ENCODE assay signal across 8 cellular contexts in genomic region chr3:48503406-48504050, GRCh38. TPM values are rescaled to one million over a fixed set of nuclear protein-coding genes. Genes with fewer than 3 reads are reported as not detected.
A peak's percentile ranks its signal among the peaks of the same experiment; 100 is the strongest.
DNase-seq lines count a peak whose midpoint lies in the region; ATAC-seq, FAIRE-seq and TF ChIP-seq lines count a peak whose summit lies in the region.

No MANE protein-coding gene starts in this region.

- no peak for FAIRE-seq in HepG2 (lab: Jason Lieb, UNC)

- H3K27ac ChIP-seq in HepG2 (ENCODE audit: extremely low read length, insufficient read depth, low read length) (no peak overlapping the region), substantia nigra (ENCODE audit: low read depth, low read length, poor library complexity, severe bottlenecking) (peak overlapping the region; percentile 88)

- TF ChIP-seq CTCF in BJ (IDR thresholded peaks at IDR 0.05; ENCODE audit: insufficient read depth, low read depth, low read length) (no peak), HepG2 (CRISPR knock-in tag; IDR thresholded peaks at IDR 0.05) (no peak)

- no peak for TF ChIP-seq POLR2A in HepG2 (IDR thresholded peaks at IDR 0.05; ENCODE audit: insufficient read depth in 1 of 2, low read depth in 2 of 2, low read length in 2 of 2)

- peak overlapping the region; percentile 49; the same call in 1 of the 2 replicates for H3K9ac ChIP-seq in HepG2 (ENCODE audit: insufficient read depth, low read depth, low read length)

- no peaks in the 10 kb centered on the region for H3K79me2 ChIP-seq in HepG2 (ENCODE audit: insufficient read depth, low read length)

- peaks cover 57% of the 10 kb centered on the region for H3K4me1 Mint-ChIP-seq in central memory CD8-positive, alpha-beta T cell

- H3K27ac Mint-ChIP-seq in central memory CD8-positive, alpha-beta T cell (ENCODE audit: low read depth) = peak overlapping the region; percentile 88

- intact Hi-C loops in HepG2 (cut with micrococcal nuclease; ENCODE audit: unreplicated experiment) = no loop called here

- BruUV-seq in HepG2 (replicated peaks; lab: Mats Ljungman, UMichigan) = no TSS peak

- CTCF ChIA-PET in BJ (lab: Yijun Ruan, JAX) = interaction anchor here (0.5 to 1.0 kb wide), 2 partner anchors 31 to 103 kb away, joined by 3 read pairs; no protein-coding TSS in a partner anchor
- CTCF ChIA-PET in HepG2 (lab: Yijun Ruan, JAX; ENCODE audit: low intra/inter-chr PET ratio, low total read pairs) = no interaction called here

- H3K4me1 ChIP-seq in HepG2 (ENCODE audit: insufficient read depth, low read length) = peaks cover 46% of the 10 kb centered on the region

- POLR2A ChIA-PET in BJ (lab: Charles Lee) (no interaction called here), HepG2 (lab: Yijun Ruan, JAX) (interaction anchor here (1.1 to 1.5 kb wide), 3 partner anchors 30 to 64 kb away, joined by 3 to 12 read pairs (median 7); partner anchors contain the start of genes CCDC51 and TMA7)

- no peaks in the 10 kb centered on the region for H3K9me3 ChIP-seq in HepG2 (ENCODE audit: low read length)

- peak overlapping the region; percentile 92 for H3K4me2 ChIP-seq in HepG2 (ENCODE audit: low read depth, low read length)

- TF ChIP-seq EP300 in HepG2 (IDR thresholded peaks at IDR 0.05; ENCODE audit: low read depth in 2 of 2, low read length in 2 of 2) (no peak), HepG2 (CRISPR knock-in tag; IDR thresholded peaks at IDR 0.05; ENCODE audit: borderline replicate concordance) (no peak)

- DNase-seq in BJ (ENCODE audit: low read depth) (no peak), LHCN-M2 (ENCODE audit: low read depth) (peak; percentile 43), HepG2 (ENCODE audit: low spot score) (no peak), substantia nigra (lab: John Stamatoyannopoulos, UW) (peak in 10 of 49 donors; percentile 14 to 52 (median 35)), middle frontal gyrus (ENCODE audit: extremely low spot score, low spot score) (no peak), NCI-H524 (lab: John Stamatoyannopoulos, UW) (no peak)
- no peak for DNase-seq in central memory CD8-positive, alpha-beta T cell (ENCODE audit: low spot score in 2 of 2)

- H3K36me3 Mint-ChIP-seq in central memory CD8-positive, alpha-beta T cell (ENCODE audit: insufficient read depth) = peaks cover 5% of the 10 kb centered on the region

- peak overlapping the region; percentile 80 for H3K4me3 Mint-ChIP-seq in central memory CD8-positive, alpha-beta T cell

- 2% methylated on average over 7 of the region's 25 CpGs for WGBS in HepG2 (ENCODE audit: low lambda C conversion rate)

- H3K4me3 ChIP-seq in BJ (ENCODE audit: low read depth, low read length) (peak overlapping the region; percentile 88), HepG2 (replicated peaks in 1 of 3; ENCODE audit: insufficient read depth in 1 of 3, low read depth in 2 of 3, low read length in 3 of 3) (peak overlapping the region; percentile 59 to 77 (median 71))

- TF ChIP-seq RAD21 in HepG2 (CRISPR knock-in tag; IDR thresholded peaks at IDR 0.05) = no peak

- no peaks in the 10 kb centered on the region for H3K9me3 Mint-ChIP-seq in central memory CD8-positive, alpha-beta T cell

- no peaks in the 10 kb centered on the region for H4K20me1 ChIP-seq in HepG2 (ENCODE audit: insufficient read depth, low read length)

- H3K27me3 ChIP-seq in BJ (ENCODE audit: control insufficient read depth, insufficient read depth, low read length) = no peaks in the 10 kb centered on the region
- peaks cover 0 to 8% of the 10 kb centered on the region in 2 experiments; a peak in 1 of 5 replicates for H3K27me3 ChIP-seq in HepG2 (ENCODE audit: control insufficient read depth in 1 of 2, insufficient read depth in 2 of 2, low read length in 2 of 2)

- H2AFZ ChIP-seq in HepG2 (ENCODE audit: low read length) = no peak overlapping the region

- peak; percentile 2 for ATAC-seq in central memory CD8-positive, alpha-beta T cell (replicated peaks; ENCODE audit: extremely low read depth, poor library complexity, severe bottlenecking)
- peak; percentile 32 for ATAC-seq in HepG2
- ATAC-seq in GM21381 (IDR thresholded peaks at IDR 0.05; ENCODE audit: unreplicated experiment) = no peak

- in situ Hi-C loops in HepG2 (cut with HindIII; ENCODE audit: extremely low pct_ligation_motif_present, low pct_unique_long_range_greater_than_20kb) = loop anchor here (5.0 kb wide), 1 partner anchor 36 kb away; a partner anchor contains a TSS

- H3K36me3 ChIP-seq in BJ (ENCODE audit: control insufficient read depth, insufficient read depth, low read length) (peaks cover 2% of the 10 kb centered on the region; the same call in 1 of the 2 replicates), HepG2 (replicated peaks in 1 of 2; ENCODE audit: control insufficient read depth in 1 of 2, insufficient read depth in 2 of 2, low read length in 2 of 2) (no peaks in the 10 kb centered on the region)

- H3K27me3 Mint-ChIP-seq in central memory CD8-positive, alpha-beta T cell = no peaks in the 10 kb centered on the region

RNA-seq across cellular contexts. Expression of gene SHISA5, which starts 0.4 kb away (rescaled TPM):
- 140 and 217 TPM in 2 replicates for polyA plus RNA-seq in BJ (2011; rRNA removed)
- polyA minus RNA-seq in BJ (2011; rRNA and poly(A)+ RNA removed) = 130 and 156 TPM in 2 replicates
- 192 and 227 TPM in 2 replicates for total RNA-seq in LHCN-M2 (2014; rRNA removed)
- 259 TPM for polyA plus RNA-seq in LHCN-M2 (2012)
- total RNA-seq in HepG2 (2016; rRNA removed; fragmentation: Illumina TruSeq; extraction: Trizol) = 74.3 and 91.4 TPM in 2 replicates
- total RNA-seq in HepG2 (2016; cell fraction: cytosol; rRNA removed; fragmentation: Illumina TruSeq; extraction: Trizol; ENCODE audit: low read depth) = 90.2 and 104 TPM in 2 replicates
- 67.1 and 95.9 TPM in 2 replicates for total RNA-seq in HepG2 (2016; cell fraction: insoluble cytoplasmic fraction; rRNA removed; fragmentation: Illumina TruSeq; extraction: Trizol)
- total RNA-seq in HepG2 (2016; cell fraction: membrane; rRNA removed; fragmentation: Illumina TruSeq; extraction: Trizol) = 162 and 190 TPM in 2 replicates
- total RNA-seq in HepG2 (2016; cell fraction: nucleus; rRNA removed; fragmentation: Illumina TruSeq; extraction: Trizol) = 45.3 and 51.5 TPM in 2 replicates
- polyA plus RNA-seq in HepG2 (2011; rRNA removed) = 75.8 and 83.0 TPM in 2 replicates
- polyA plus RNA-seq in HepG2 (2011; cell fraction: cytosol; rRNA removed) = 82.9 and 103 TPM in 2 replicates
- polyA plus RNA-seq in HepG2 (2011; cell fraction: nucleus; rRNA removed) = 54.8 and 59.4 TPM in 2 replicates
- polyA plus RNA-seq in HepG2 (2012) = 68.4 and 68.8 TPM in 2 replicates
- 116 and 135 TPM in 2 replicates for polyA plus RNA-seq in HepG2 (2016; cell fraction: cytosol; fragmentation: Illumina TruSeq; extraction: Trizol; ENCODE audit: low read depth)
- 71.7 and 96.4 TPM in 2 replicates for polyA plus RNA-seq in HepG2 (2016; cell fraction: insoluble cytoplasmic fraction; fragmentation: Illumina TruSeq; extraction: Trizol; ENCODE audit: low read depth)
- 203 and 209 TPM in 2 replicates for polyA plus RNA-seq in HepG2 (2016; cell fraction: membrane; fragmentation: Illumina TruSeq; extraction: Trizol; ENCODE audit: low read depth)
- 89.8 and 103 TPM in 2 replicates for polyA plus RNA-seq in HepG2 (2016; cell fraction: nucleus; fragmentation: Illumina TruSeq; extraction: Trizol; ENCODE audit: insufficient read depth, low read depth)
- 147 and 175 TPM in 2 replicates for polyA minus RNA-seq in HepG2 (2011; rRNA and poly(A)+ RNA removed; ENCODE audit: low replicate concordance)
- polyA minus RNA-seq in HepG2 (2011; cell fraction: cytosol; rRNA and poly(A)+ RNA removed) = 34.9 and 49.9 TPM in 2 replicates
- polyA minus RNA-seq in HepG2 (2011; cell fraction: nucleus; rRNA and poly(A)+ RNA removed) = 11.2 and 15.8 TPM in 2 replicates

RNA-seq across cellular contexts. Expression of gene PFKFB4, which starts 53.1 kb away (rescaled TPM):
- polyA plus RNA-seq in BJ (2011; rRNA removed) = 9.8 and 12.8 TPM in 2 replicates
- 7.0 and 13.4 TPM in 2 replicates for polyA minus RNA-seq in BJ (2011; rRNA and poly(A)+ RNA removed)
- 22.1 and 22.6 TPM in 2 replicates for total RNA-seq in LHCN-M2 (2014; rRNA removed)
- 18.5 TPM for polyA plus RNA-seq in LHCN-M2 (2012)
- total RNA-seq in HepG2 (2016; rRNA removed; fragmentation: Illumina TruSeq; extraction: Trizol) = 6.4 and 7.1 TPM in 2 replicates
- total RNA-seq in HepG2 (2016; cell fraction: cytosol; rRNA removed; fragmentation: Illumina TruSeq; extraction: Trizol; ENCODE audit: low read depth) = 2.1 and 2.6 TPM in 2 replicates
- total RNA-seq in HepG2 (2016; cell fraction: insoluble cytoplasmic fraction; rRNA removed; fragmentation: Illumina TruSeq; extraction: Trizol) = 6.7 and 7.5 TPM in 2 replicates
- total RNA-seq in HepG2 (2016; cell fraction: membrane; rRNA removed; fragmentation: Illumina TruSeq; extraction: Trizol) = 3.4 and 3.7 TPM in 2 replicates
- 5.4 and 8.1 TPM in 2 replicates for total RNA-seq in HepG2 (2016; cell fraction: nucleus; rRNA removed; fragmentation: Illumina TruSeq; extraction: Trizol)
- 103 and 122 TPM in 2 replicates for polyA plus RNA-seq in HepG2 (2011; rRNA removed)
- polyA plus RNA-seq in HepG2 (2011; cell fraction: cytosol; rRNA removed) = 80.3 and 95.3 TPM in 2 replicates
- polyA plus RNA-seq in HepG2 (2011; cell fraction: nucleus; rRNA removed) = 274 and 322 TPM in 2 replicates
- 46.3 and 53.1 TPM in 2 replicates for polyA plus RNA-seq in HepG2 (2012)
- 0.64 and 0.77 TPM in 2 replicates for polyA plus RNA-seq in HepG2 (2016; cell fraction: cytosol; fragmentation: Illumina TruSeq; extraction: Trizol; ENCODE audit: low read depth)
- polyA plus RNA-seq in HepG2 (2016; cell fraction: insoluble cytoplasmic fraction; fragmentation: Illumina TruSeq; extraction: Trizol; ENCODE audit: low read depth) = 4.4 and 4.7 TPM in 2 replicates
- 1.8 and 2.0 TPM in 2 replicates for polyA plus RNA-seq in HepG2 (2016; cell fraction: membrane; fragmentation: Illumina TruSeq; extraction: Trizol; ENCODE audit: low read depth)
- 11.6 and 13.1 TPM in 2 replicates for polyA plus RNA-seq in HepG2 (2016; cell fraction: nucleus; fragmentation: Illumina TruSeq; extraction: Trizol; ENCODE audit: insufficient read depth, low read depth)
- 5.2 and 195 TPM in 2 replicates for polyA minus RNA-seq in HepG2 (2011; rRNA and poly(A)+ RNA removed; ENCODE audit: low replicate concordance)
- polyA minus RNA-seq in HepG2 (2011; cell fraction: cytosol; rRNA and poly(A)+ RNA removed) = 52.8 and 55.0 TPM in 2 replicates
- polyA minus RNA-seq in HepG2 (2011; cell fraction: nucleus; rRNA and poly(A)+ RNA removed) = 111 and 115 TPM in 2 replicates

RNA-seq across cellular contexts. Expression of gene ATRIP, which starts 57.0 kb away (rescaled TPM):
- polyA plus RNA-seq in BJ (2011; rRNA removed) (6.3 and 7.9 TPM in 2 replicates), HepG2 (2011; rRNA removed) (5.1 and 5.3 TPM in 2 replicates)
- 7.8 and 13.2 TPM in 2 replicates for polyA minus RNA-seq in BJ (2011; rRNA and poly(A)+ RNA removed)
- total RNA-seq in LHCN-M2 (2014; rRNA removed) (13.9 and 14.1 TPM in 2 replicates), HepG2 (2016; rRNA removed; fragmentation: Illumina TruSeq; extraction: Trizol) (11.4 and 12.5 TPM in 2 replicates)
- polyA plus RNA-seq in LHCN-M2 (2012) = 7.8 TPM
- total RNA-seq in HepG2 (2016; cell fraction: cytosol; rRNA removed; fragmentation: Illumina TruSeq; extraction: Trizol; ENCODE audit: low read depth) = 2.6 and 2.7 TPM in 2 replicates
- 9.5 and 10.4 TPM in 2 replicates for total RNA-seq in HepG2 (2016; cell fraction: insoluble cytoplasmic fraction; rRNA removed; fragmentation: Illumina TruSeq; extraction: Trizol)
- 2.4 and 3.4 TPM in 2 replicates for total RNA-seq in HepG2 (2016; cell fraction: membrane; rRNA removed; fragmentation: Illumina TruSeq; extraction: Trizol)
- 7.4 and 11.0 TPM in 2 replicates for total RNA-seq in HepG2 (2016; cell fraction: nucleus; rRNA removed; fragmentation: Illumina TruSeq; extraction: Trizol)
- polyA plus RNA-seq in HepG2 (2011; cell fraction: cytosol; rRNA removed) = 3.7 and 4.7 TPM in 2 replicates
- polyA plus RNA-seq in HepG2 (2011; cell fraction: nucleus; rRNA removed) = 12.6 and 13.3 TPM in 2 replicates
- 3.2 and 4.1 TPM in 2 replicates for polyA plus RNA-seq in HepG2 (2012)
- 0.97 and 1.0 TPM in 2 replicates for polyA plus RNA-seq in HepG2 (2016; cell fraction: cytosol; fragmentation: Illumina TruSeq; extraction: Trizol; ENCODE audit: low read depth)
- 7.8 and 11.5 TPM in 2 replicates for polyA plus RNA-seq in HepG2 (2016; cell fraction: insoluble cytoplasmic fraction; fragmentation: Illumina TruSeq; extraction: Trizol; ENCODE audit: low read depth)
- 1.2 and 1.5 TPM in 2 replicates for polyA plus RNA-seq in HepG2 (2016; cell fraction: membrane; fragmentation: Illumina TruSeq; extraction: Trizol; ENCODE audit: low read depth)
- polyA plus RNA-seq in HepG2 (2016; cell fraction: nucleus; fragmentation: Illumina TruSeq; extraction: Trizol; ENCODE audit: insufficient read depth, low read depth) = 14.7 and 21.6 TPM in 2 replicates
- polyA minus RNA-seq in HepG2 (2011; rRNA and poly(A)+ RNA removed; ENCODE audit: low replicate concordance) = 11.5 and 35.8 TPM in 2 replicates
- polyA minus RNA-seq in HepG2 (2011; cell fraction: cytosol; rRNA and poly(A)+ RNA removed) = 2.1 and 3.8 TPM in 2 replicates
- polyA minus RNA-seq in HepG2 (2011; cell fraction: nucleus; rRNA and poly(A)+ RNA removed) = 5.2 and 9.8 TPM in 2 replicates
